In genomic region chr19:19110410-19111137, GRCh38 we compare ENCODE assay signal across 10 cellular contexts. TPM values are rescaled to one million over a fixed set of nuclear protein-coding genes. Genes with fewer than 3 reads are reported as not detected.
A peak's percentile ranks its signal among the peaks of the same experiment; 100 is the strongest.
DNase-seq lines count a peak whose midpoint lies in the region; ATAC-seq and TF ChIP-seq lines count a peak whose summit lies in the region.
"Had no signal": no experiment of that assay in that cellular context is flagged by ENCODE, and none has a peak within 500 bp of the region (broad histone marks: within the 10 kb centered on the region; RNA-seq: fewer than 3 reads in every experiment).

No MANE protein-coding gene starts in this region.

- ATAC-seq in RWPE2 (ENCODE audit: low read depth) (peak; percentile 39; the same call in 1 of the 3 replicates), esophagus mucosa (peak; percentile 22), GM21619 (IDR thresholded peaks at IDR 0.05; ENCODE audit: unreplicated experiment) (no peak), HG03135 (IDR thresholded peaks at IDR 0.05; ENCODE audit: unreplicated experiment) (no peak)

- H3K36me3 ChIP-seq in RWPE2 (ENCODE audit: low read depth): no peaks in the 10 kb centered on the region

- peak; percentile 36 for TF ChIP-seq CTCF in RWPE2 (IDR thresholded peaks at IDR 0.05; ENCODE audit: poor library complexity, severe bottlenecking)

- H3K4me1 ChIP-seq in RWPE2 (ENCODE audit: insufficient read depth, poor library complexity, severe bottlenecking): no peaks in the 10 kb centered on the region

- H3K27ac ChIP-seq in RWPE2 (ENCODE audit: poor library complexity, severe bottlenecking): no peak overlapping the region
- H3K27ac ChIP-seq: KMS-11 had no signal

- no peak overlapping the region for H3K4me3 ChIP-seq in RWPE2 (ENCODE audit: severe bottlenecking)

- peaks cover 7% of the 10 kb centered on the region for H3K27me3 ChIP-seq in RWPE2 (ENCODE audit: insufficient read depth, poor library complexity, severe bottlenecking)

- DNase-seq in DMS53 treated with DMSO at 0.1 percent for 48 hours (lab: John Stamatoyannopoulos, UW; ENCODE audit: unreplicated experiment): peak; percentile 28
- DNase-seq in RWPE2 (ENCODE audit: low spot score): no peak
- DNase-seq in nucleus accumbens (lab: John Stamatoyannopoulos, UW): peak in 29 of 56 donors; percentile 5 to 73 (median 26)
- DNase-seq in MV-4-11 (lab: John Stamatoyannopoulos, UW): no peak
- no peak for DNase-seq in T-helper 9 cell
- DNase-seq: effector CD4-positive, alpha-beta T cell had no signal

- H3K9me3 ChIP-seq in RWPE2 (ENCODE audit: severe bottlenecking): no peaks in the 10 kb centered on the region

RNA-seq across cellular contexts. Expression of gene TMEM161A, which starts 27.7 kb away (rescaled TPM):
- 18.7 TPM for total RNA-seq in esophagus mucosa

RNA-seq across cellular contexts. Expression of gene SLC25A42, which starts 46.8 kb away (rescaled TPM):
- 2.5 TPM for total RNA-seq in esophagus mucosa

RNA-seq across cellular contexts. Expression of gene MEF2B, which starts 59.5 kb away (rescaled TPM):
- 1.4 TPM for total RNA-seq in esophagus mucosa

Comparison
In these comparisons a context has a peak if more than half of its experiments do, and no peak if none do; other contexts are left out.
1. DNase-seq: peak in DMS53 treated with DMSO at 0.1 percent for 48 hours (single experiment) and nucleus accumbens (29 of 56); none in RWPE2 (single experiment), MV-4-11 (single experiment) and T-helper 9 cell (single experiment).
2. ATAC-seq: peak in RWPE2 (single experiment) and esophagus mucosa (single experiment); none in GM21619 (single experiment) and HG03135 (single experiment).